Comparison of ENCODE assay signal across 9 cellular contexts in genomic region chr10:88851706-88852105, GRCh38. TPM values are rescaled to one million over a fixed set of nuclear protein-coding genes. Genes with fewer than 3 reads are reported as not detected.
A peak's percentile ranks its signal among the peaks of the same experiment; 100 is the strongest.
DNase-seq lines count a peak whose midpoint lies in the region; ATAC-seq and TF ChIP-seq lines count a peak whose summit lies in the region.
"Had no signal": no experiment of that assay in that cellular context is flagged by ENCODE, and none has a peak within 500 bp of the region (broad histone marks: within the 10 kb centered on the region; RNA-seq: fewer than 3 reads in every experiment).

Gene ANKRD22, minus strand, starts transcription at chr10:88851844. Its CDS starts 237 bp downstream, at chr10:88851607.

- no peak for TF ChIP-seq CTCF in C4-2B (conservative IDR thresholded peaks at IDR 0.05)
- no peak for TF ChIP-seq CTCF in lower leg skin (IDR thresholded peaks at IDR 0.05)

- no peaks in the 10 kb centered on the region for H3K9me3 ChIP-seq in MG63

- DNase-seq in MG63: peak; percentile 37
- DNase-seq in amniotic stem cell (lab: John Stamatoyannopoulos, UW): peak; percentile 9
- DNase-seq in lower leg skin (ENCODE audit: low spot score in 2 of 2): peak; percentile 73 to 84
- DNase-seq in hypothalamus (lab: John Stamatoyannopoulos, UW): no peak
- DNase-seq in inferior parietal cortex (ENCODE audit: extremely low spot score): no peak
- DNase-seq in amygdala (lab: John Stamatoyannopoulos, UW): no peak

- 22 to 36% methylated on average over 5 of the region's 5 CpGs for whole genome bisulfite sequencing in lower leg skin, 2 donors

- H3K4me3 ChIP-seq in MG63 (no peak within 1 kb of the TSS), lower leg skin (ENCODE audit: low read depth, poor library complexity, severe bottlenecking) (no peak within 1 kb of the TSS)

- H3K27me3 ChIP-seq in MG63: no peaks in the 10 kb centered on the region

- intact Hi-C loops in lower leg skin (cut with DNase I; ENCODE audit: low total_unique reads): no loop called here

- no peak for ATAC-seq in HG03469 (IDR thresholded peaks at IDR 0.05; ENCODE audit: unreplicated experiment)

- no peaks in the 10 kb centered on the region for H3K36me3 ChIP-seq in MG63

- H3K27ac ChIP-seq in C4-2B: peak within 1 kb of the TSS; percentile 26; the same call in 1 of the 2 replicates

- no peak for TF ChIP-seq POLR2A in lower leg skin (IDR thresholded peaks at IDR 0.05)

RNA-seq across cellular contexts. Expression of gene ANKRD22, which starts in this region (rescaled TPM):
- not detected in 2 replicates for total RNA-seq in MG63 (2014; rRNA removed; shearing (Covaris generic); ENCODE audit: low replicate concordance)
- total RNA-seq in lower leg skin: 10 to 100 TPM; 30.7 to 56.7 (median 35.4) TPM
- total RNA-seq: pulmonary artery endothelial cell had no signal

Comparison
In these comparisons a context has a peak if more than half of its experiments do, and no peak if none do; other contexts are left out.
1. RNA of gene ANKRD22 (total RNA-seq): 30.7 to 56.7 TPM in lower leg skin; not detected in MG63; every median in the first group is over 10 times any median in the second.
2. Peak in DNase-seq in MG63; RNA of the gene not detected or under 1 TPM.
3. DNase-seq: peak in amniotic stem cell (single experiment) and lower leg skin (2 of 2); none in hypothalamus (0 of 51), inferior parietal cortex (single experiment) and amygdala (0 of 56).